ENCODE assay signal across 8 cellular contexts in the genomic region with DNA sequence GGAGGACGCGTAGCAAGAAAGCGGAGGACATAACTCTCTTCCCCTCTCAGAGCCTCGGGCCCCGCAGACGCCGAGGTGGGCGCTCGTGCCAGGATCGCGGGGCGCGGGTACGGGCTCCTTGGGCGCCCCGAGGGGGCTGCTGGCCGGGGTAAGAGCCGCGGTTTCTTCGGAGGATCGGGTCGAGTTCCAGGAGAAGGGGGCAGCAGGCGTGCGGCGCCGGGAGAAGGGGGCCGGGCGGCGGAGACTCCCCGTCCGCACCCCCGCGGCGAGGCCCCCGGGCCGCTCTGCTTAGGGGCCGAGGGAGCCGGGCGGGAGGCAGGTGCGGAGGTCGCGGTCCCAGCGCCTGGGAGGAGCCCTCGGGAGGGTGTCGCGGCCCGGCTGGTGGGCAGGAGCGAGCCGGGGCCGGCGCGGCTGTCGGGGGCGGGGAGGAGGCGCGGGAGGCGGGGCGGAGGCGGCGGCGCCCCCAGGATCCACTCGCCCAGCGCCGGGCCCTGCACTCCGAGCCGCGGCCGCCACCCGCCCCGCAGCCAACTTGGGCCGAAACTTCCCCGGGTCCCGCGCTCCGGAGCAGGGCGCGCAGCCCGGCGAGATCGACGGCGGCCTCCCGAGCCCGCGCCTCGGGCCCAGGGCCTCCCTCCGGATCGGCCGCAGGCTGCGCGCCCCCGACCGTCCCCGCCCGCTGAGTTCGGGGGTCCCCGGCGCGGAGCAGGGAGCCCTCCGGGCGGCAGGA.
DNase-seq lines count a peak whose midpoint lies in the region; ATAC-seq and TF ChIP-seq lines count a peak whose summit lies in the region.

No MANE protein-coding gene starts in this region.

- H3K9ac ChIP-seq in SU-DHL-6 (ENCODE audit: low read length), result no peak overlapping the region

- H3K27me3 ChIP-seq in SU-DHL-6 (ENCODE audit: low read length), result no peaks in the 10 kb centered on the region
- H3K27me3 ChIP-seq in osteoblast (ENCODE audit: insufficient read depth, low read length), result no peaks in the 10 kb centered on the region

- H3K79me2 ChIP-seq in SU-DHL-6 (ENCODE audit: insufficient read depth, low read length) (no peaks in the 10 kb centered on the region), osteoblast (ENCODE audit: insufficient read depth, low read length) (peaks cover 57% of the 10 kb centered on the region)

- H3K27ac ChIP-seq in SU-DHL-6 (ENCODE audit: low read depth, low read length), result no peak overlapping the region
- peak overlapping the region; percentile 67 for H3K27ac ChIP-seq in osteoblast (ENCODE audit: low read depth, low read length)
- H3K27ac ChIP-seq in RWPE1, result no peak overlapping the region

- H3K4me1 ChIP-seq in osteoblast (ENCODE audit: insufficient read depth, low read length), result peaks cover 53% of the 10 kb centered on the region

- TF ChIP-seq CTCF in SU-DHL-6 (IDR thresholded peaks at IDR 0.05; ENCODE audit: insufficient read depth, low read length, poor library complexity, severe bottlenecking) (no peak), fibroblast of the aortic adventitia (IDR thresholded peaks at IDR 0.05; ENCODE audit: insufficient read depth, low read length) (no peak), osteoblast (IDR thresholded peaks at IDR 0.05; ENCODE audit: extremely low read depth, low read depth, low read length) (no peak), RWPE1 (conservative IDR thresholded peaks at IDR 0.05; ENCODE audit: low read depth) (no peak)

- H3K4me2 ChIP-seq in SU-DHL-6 (ENCODE audit: low read depth, low read length, poor library complexity, severe bottlenecking) (peak overlapping the region; percentile 33), osteoblast (ENCODE audit: insufficient read depth, low read length) (peak overlapping the region; percentile 85)

- POLR2A ChIA-PET in RWPE1 (lab: Yijun Ruan, JAX; ENCODE audit: low non-redundant PET), result no interaction called here

- ATAC-seq in GM21447 (IDR thresholded peaks at IDR 0.05; ENCODE audit: unreplicated experiment) (no peak), GM21786 (IDR thresholded peaks at IDR 0.05; ENCODE audit: unreplicated experiment) (no peak)

- H3K36me3 ChIP-seq in SU-DHL-6 (ENCODE audit: low read length), result no peaks in the 10 kb centered on the region
- no peaks in the 10 kb centered on the region for H3K36me3 ChIP-seq in osteoblast (ENCODE audit: insufficient read depth, low read length)

- CTCF ChIA-PET in RWPE1 (lab: Yijun Ruan, JAX), result no interaction called here

- H4K20me1 ChIP-seq in SU-DHL-6 (ENCODE audit: low read depth, low read length) (no peaks in the 10 kb centered on the region), osteoblast (ENCODE audit: insufficient read depth, low read length) (peaks cover 29% of the 10 kb centered on the region)

- no peaks in the 10 kb centered on the region for H3K9me2 ChIP-seq in SU-DHL-6 (replicated peaks; ENCODE audit: insufficient read depth, low read length)

- H2AFZ ChIP-seq in SU-DHL-6 (ENCODE audit: low read depth, low read length, severe bottlenecking) (no peak overlapping the region), osteoblast (ENCODE audit: low read length) (peak overlapping the region; percentile 74)

- no peak overlapping the region for H3K4me3 ChIP-seq in SU-DHL-6 (ENCODE audit: insufficient read depth, low read length, poor library complexity, severe bottlenecking)
- H3K4me3 ChIP-seq in fibroblast of the aortic adventitia (ENCODE audit: low read depth, low read length), result peak overlapping the region; percentile 60
- H3K4me3 ChIP-seq in osteoblast (ENCODE audit: insufficient read depth, low read length), result peak overlapping the region; percentile 73

- no peaks in the 10 kb centered on the region for H3K9me3 ChIP-seq in SU-DHL-6 (ENCODE audit: insufficient read depth, low read length)
- H3K9me3 ChIP-seq in osteoblast (ENCODE audit: low read depth, low read length), result no peaks in the 10 kb centered on the region

- DNase-seq in GM19238 (ENCODE audit: insufficient read length, low spot score) (peak; percentile 44), fibroblast of the aortic adventitia (ENCODE audit: low read depth) (no peak), osteoblast (ENCODE audit: insufficient read length, low spot score, missing footprints) (peak; percentile 95), RWPE1 (ENCODE audit: low spot score) (no peak), HuH-7 (ENCODE audit: low spot score) (no peak)

- H3F3A ChIP-seq in SU-DHL-6 (ENCODE audit: insufficient read depth), result no peaks in the 10 kb centered on the region

Comparison
In these comparisons a context has a peak if more than half of its experiments do, and no peak if none do; other contexts are left out.
1. DNase-seq: peak in GM19238 (single experiment) and osteoblast (single experiment); none in fibroblast of the aortic adventitia (single experiment), RWPE1 (single experiment) and HuH-7 (single experiment).